Comparison of ENCODE assay signal across 17 cellular contexts in the genomic region with DNA sequence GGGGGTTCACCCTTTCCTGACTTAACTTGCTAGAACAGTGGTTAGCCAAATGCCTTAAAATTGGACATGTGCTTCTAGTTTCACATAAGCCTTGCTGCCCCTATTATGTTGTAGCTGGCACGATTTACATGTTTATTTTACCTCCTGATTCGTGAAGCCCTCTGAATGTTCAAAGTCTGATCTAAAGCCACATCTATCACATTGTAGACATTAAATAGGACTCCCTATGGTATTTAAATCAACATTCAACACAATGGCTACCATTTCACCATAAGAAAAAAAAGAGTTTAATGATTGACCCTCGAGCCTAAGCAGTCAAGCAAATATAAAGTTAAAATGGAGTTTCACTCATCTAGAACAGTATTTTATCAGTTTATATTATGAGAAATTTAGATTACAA.
"Had no signal": no experiment of that assay in that cellular context is flagged by ENCODE, and none has a peak within 500 bp of the region (broad histone marks: within the 10 kb centered on the region; RNA-seq: fewer than 3 reads in every experiment).

No MANE protein-coding gene starts in this region.

- H3K36me3 ChIP-seq: adrenal gland, ascending aorta, cardiac muscle cell, lower lobe of right lung, prostate gland, spleen, thoracic aorta, upper lobe of left lung had no signal

- H3K9me3 ChIP-seq: adrenal gland, ascending aorta, lower lobe of right lung, prostate gland, spleen, thoracic aorta, upper lobe of left lung had no signal

- H3K27ac ChIP-seq: adrenal gland, ascending aorta, cardiac muscle cell, lower lobe of right lung, prostate gland, spleen, thoracic aorta, upper lobe of left lung had no signal

- H3K4me3 ChIP-seq: adrenal gland, ascending aorta, cardiac muscle cell, lower lobe of right lung, prostate gland, spleen, thoracic aorta, upper lobe of left lung had no signal

- H3K4me1 ChIP-seq: lower lobe of right lung, prostate gland, spleen, upper lobe of left lung had no signal

- H3K27me3 ChIP-seq: adrenal gland, ascending aorta, cardiac muscle cell, spleen, upper lobe of left lung had no signal

- DNase-seq: activated T-cell treated with anti-CD3 and anti-CD28 coated beads, Interleukin-2, amount 50 U/mL, for 24 hours; adrenal gland; effector CD4-positive, alpha-beta T cell; foreskin fibroblast; kidney; lower lobe of right lung; mesendoderm; naive B cell; spleen; stimulated activated CD4-positive, alpha-beta T cell treated with anti-CD3 and anti-CD28 coated beads, Interleukin-4, amount 100 ng/mL, for 24 hours; stimulated activated naive CD4-positive, alpha-beta T cell treated with Interleukin-2 at 50 U/mL for 16 hours; T1000; upper lobe of left lung had no signal
